In the genomic region with DNA sequence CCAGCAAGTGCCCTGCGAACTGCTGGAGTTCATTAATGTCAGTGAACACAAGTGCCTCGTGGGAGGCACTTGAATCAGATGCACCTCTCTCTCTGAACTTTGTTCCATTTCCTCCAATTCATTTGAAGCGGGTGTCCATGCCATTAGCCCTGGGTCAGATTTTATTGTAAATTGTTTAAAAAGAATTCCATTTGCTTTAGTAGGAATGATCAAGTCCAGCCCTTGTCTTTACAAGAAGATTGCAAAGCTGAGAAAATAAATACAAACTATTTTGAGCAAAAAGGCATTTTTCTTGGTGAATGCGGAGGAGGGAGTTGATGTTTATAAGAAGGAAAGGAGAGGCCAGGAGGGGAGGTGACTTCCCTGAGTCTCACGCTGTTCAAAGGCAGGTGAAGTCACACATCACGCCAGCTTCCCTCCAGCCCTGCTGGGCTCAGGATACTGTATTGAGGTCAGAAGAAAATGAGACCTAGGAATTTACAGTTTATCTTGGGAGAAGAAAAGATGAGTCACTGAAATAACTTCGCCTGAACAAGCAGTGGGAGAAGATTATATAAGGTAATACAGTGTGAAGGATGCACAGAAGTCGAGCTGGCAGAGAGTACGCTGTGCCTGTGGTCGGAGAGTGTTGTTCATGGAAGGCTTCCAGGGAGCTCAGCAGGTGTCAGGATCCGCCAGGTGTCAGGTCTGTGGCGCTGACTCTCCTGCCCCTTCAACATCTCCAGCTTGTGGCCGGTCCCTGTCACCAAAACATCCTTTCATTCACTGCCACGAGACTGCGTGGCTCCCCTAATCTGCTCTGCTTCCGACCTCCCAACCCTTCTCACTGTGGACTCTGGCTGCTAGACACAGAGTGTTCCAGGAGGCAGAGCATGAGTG, we compare ENCODE assay signal across 8 cellular contexts. TPM values are rescaled to one million over a fixed set of nuclear protein-coding genes. Genes with fewer than 3 reads are reported as not detected.
DNase-seq lines count a peak whose midpoint lies in the region; ATAC-seq and TF ChIP-seq lines count a peak whose summit lies in the region.

No MANE protein-coding gene starts in this region.

- peaks cover 3% of the 10 kb centered on the region for H3K27me3 Mint-ChIP-seq in brain
- H3K27me3 Mint-ChIP-seq in natural killer cell treated with Interleukin-12 subunit alpha and Interleukin-12 subunit beta and Interleukin-15 and Interleukin-18, amount 100 ng/mL, for 72 hours = peaks cover 23 to 34% of the 10 kb centered on the region in 2 donors

- peaks cover 0 to 4% (median 0%) of the 10 kb centered on the region in 5 experiments for H3K9me3 Mint-ChIP-seq in brain
- H3K9me3 Mint-ChIP-seq in natural killer cell treated with Interleukin-12 subunit alpha and Interleukin-12 subunit beta and Interleukin-15 and Interleukin-18, amount 100 ng/mL, for 72 hours = no peaks in the 10 kb centered on the region

- no peak overlapping the region for H3K4me3 ChIP-seq in AG09309 (ENCODE audit: control insufficient read depth, low read depth, low read length)

- DNase-seq in AG09309 (ENCODE audit: low read depth) (peak; percentile 35), NCI-H187 (lab: John Stamatoyannopoulos, UW) (peak; percentile 57 to 60), left lobe of liver (ENCODE audit: low spot score) (no peak), epidermal melanocyte (ENCODE audit: insufficient read length, low spot score) (no peak)
- DNase-seq in natural killer cell treated with Interleukin-12 subunit alpha and Interleukin-12 subunit beta and Interleukin-15 and Interleukin-18, amount 100 ng/mL, for 72 hours (ENCODE audit: low spot score) = no peak

- ATAC-seq in left lobe of liver = peak; percentile 37
- ATAC-seq in HG03520 (IDR thresholded peaks at IDR 0.05; ENCODE audit: unreplicated experiment) = no peak
- ATAC-seq in HG02588 (IDR thresholded peaks at IDR 0.05; ENCODE audit: unreplicated experiment) = no peak
- no peak for ATAC-seq in natural killer cell treated with Interleukin-12 subunit alpha and Interleukin-12 subunit beta and Interleukin-15 and Interleukin-18, amount 100 ng/mL, for 72 hours

- peaks cover 37% of the 10 kb centered on the region for H3K4me1 Mint-ChIP-seq in brain
- peaks cover 0 to 2% of the 10 kb centered on the region in 2 donors for H3K4me1 Mint-ChIP-seq in natural killer cell treated with Interleukin-12 subunit alpha and Interleukin-12 subunit beta and Interleukin-15 and Interleukin-18, amount 100 ng/mL, for 72 hours (ENCODE audit: low read depth in 2 of 2)

- TF ChIP-seq CTCF in AG09309 (IDR thresholded peaks at IDR 0.05; ENCODE audit: control insufficient read depth, insufficient read depth, low read depth, low read length, missing control alignments) (no peak), brain (conservative IDR thresholded peaks at IDR 0.05) (no peak)

- H3K27ac Mint-ChIP-seq in brain = peak overlapping the region in 4 of 5 experiments; percentile 6 to 61 (median 18)
- H3K27ac Mint-ChIP-seq in natural killer cell treated with Interleukin-12 subunit alpha and Interleukin-12 subunit beta and Interleukin-15 and Interleukin-18, amount 100 ng/mL, for 72 hours = no peak overlapping the region

- peaks cover 17% of the 10 kb centered on the region for H3K36me3 Mint-ChIP-seq in brain
- H3K36me3 Mint-ChIP-seq in natural killer cell treated with Interleukin-12 subunit alpha and Interleukin-12 subunit beta and Interleukin-15 and Interleukin-18, amount 100 ng/mL, for 72 hours = no peaks in the 10 kb centered on the region

- peak overlapping the region in 2 of 5 experiments; percentile 4 to 7 for H3K4me3 Mint-ChIP-seq in brain
- no peak overlapping the region for H3K4me3 Mint-ChIP-seq in natural killer cell treated with Interleukin-12 subunit alpha and Interleukin-12 subunit beta and Interleukin-15 and Interleukin-18, amount 100 ng/mL, for 72 hours

RNA-seq across cellular contexts. Expression of a gene that starts 36.5 kb away (rescaled TPM):
- polyA plus RNA-seq in brain (ENCODE audit: insufficient read depth, low read depth, low replicate concordance) = 23.8 TPM
- 0.30 TPM for total RNA-seq in left lobe of liver
- total RNA-seq in natural killer cell treated with Interleukin-12 subunit alpha and Interleukin-12 subunit beta and Interleukin-15 and Interleukin-18, amount 100 ng/mL, for 72 hours = 1 to 10 TPM in 1 of 2 donors, under 1 TPM in 1; 0.98 to 3.2 TPM

Comparison
In these comparisons a context has a peak if more than half of its experiments do, and no peak if none do; other contexts are left out.
1. DNase-seq: peak in AG09309 (single experiment) and NCI-H187 (2 of 2); none in left lobe of liver (single experiment), epidermal melanocyte (single experiment) and natural killer cell treated with Interleukin-12 subunit alpha and Interleukin-12 subunit beta and Interleukin-15 and Interleukin-18, amount 100 ng/mL, for 72 hours (single experiment).
2. H3K27ac Mint-ChIP-seq: peak in brain (4 of 5); none in natural killer cell treated with Interleukin-12 subunit alpha and Interleukin-12 subunit beta and Interleukin-15 and Interleukin-18, amount 100 ng/mL, for 72 hours (0 of 2).